Comparison of ENCODE assay signal across 12 cellular contexts in genomic region chr1:54486864-54487263, GRCh38.
A peak's percentile ranks its signal among the peaks of the same experiment; 100 is the strongest.
DNase-seq lines count a peak whose midpoint lies in the region; ATAC-seq and TF ChIP-seq lines count a peak whose summit lies in the region.
"Had no signal": no experiment of that assay in that cellular context is flagged by ENCODE, and none has a peak within 500 bp of the region (broad histone marks: within the 10 kb centered on the region; RNA-seq: fewer than 3 reads in every experiment).

No MANE protein-coding gene starts in this region.

- H3K4me3 ChIP-seq in CD4-positive, CD25-positive, alpha-beta regulatory T cell (ENCODE audit: low read depth, low read length), result peak overlapping the region; percentile 35
- H3K4me3 ChIP-seq in HUES48 (ENCODE audit: low read depth, low read length), result peak overlapping the region; percentile 66

- no peaks in the 10 kb centered on the region for H3K36me3 Mint-ChIP-seq in CD4-positive, CD25-positive, alpha-beta regulatory T cell
- H3K36me3 Mint-ChIP-seq in central memory CD8-positive, alpha-beta T cell (ENCODE audit: insufficient read depth), result peaks cover 4% of the 10 kb centered on the region
- H3K36me3 Mint-ChIP-seq in nephron progenitor cell (ENCODE audit: low read depth), result no peaks in the 10 kb centered on the region
- no peaks in the 10 kb centered on the region for H3K36me3 Mint-ChIP-seq in activated naive CD4-positive, alpha-beta T cell treated with anti-CD3 and anti-CD28 coated beads, Interleukin-2, amount 50 U/mL, for 72 hours

- intact Hi-C loops in cardiac septum (cut with DNase I), result loop anchor here (5.0 kb wide), 2 partner anchors 200 to 285 kb away; partner anchors contain the start of genes CYB5RL and MRPL37

- H3K4me1 ChIP-seq in CD4-positive, CD25-positive, alpha-beta regulatory T cell (ENCODE audit: control insufficient read depth, insufficient read depth, low read length, poor library complexity, severe bottlenecking), result peaks cover 28% of the 10 kb centered on the region
- H3K4me1 ChIP-seq in HUES48 (ENCODE audit: control insufficient read depth, insufficient read depth, low read length), result peaks cover 35% of the 10 kb centered on the region

- H3K9me3 Mint-ChIP-seq in CD4-positive, CD25-positive, alpha-beta regulatory T cell, result peaks cover 0 to 1% (median 0%) of the 10 kb centered on the region in 7 donors
- H3K9me3 Mint-ChIP-seq in central memory CD8-positive, alpha-beta T cell, result no peaks in the 10 kb centered on the region
- H3K9me3 Mint-ChIP-seq in nephron progenitor cell, result no peaks in the 10 kb centered on the region
- H3K9me3 Mint-ChIP-seq in activated naive CD4-positive, alpha-beta T cell treated with anti-CD3 and anti-CD28 coated beads, Interleukin-2, amount 50 U/mL, for 72 hours, result no peaks in the 10 kb centered on the region

- H3K36me3 ChIP-seq in CD4-positive, CD25-positive, alpha-beta regulatory T cell (ENCODE audit: control insufficient read depth, insufficient read depth, low read length), result no peaks in the 10 kb centered on the region
- no peaks in the 10 kb centered on the region for H3K36me3 ChIP-seq in HUES48 (ENCODE audit: control insufficient read depth, insufficient read depth, low read length)
- H3K36me3 ChIP-seq: heart left ventricle had no signal

- ATAC-seq in CD4-positive, CD25-positive, alpha-beta regulatory T cell (ENCODE audit: low read depth in 2 of 2), result no peak
- ATAC-seq in central memory CD8-positive, alpha-beta T cell (replicated peaks; ENCODE audit: extremely low read depth, poor library complexity, severe bottlenecking), result no peak
- ATAC-seq in GM18861 (IDR thresholded peaks at IDR 0.05; ENCODE audit: unreplicated experiment) (no peak), HG02885 (IDR thresholded peaks at IDR 0.05; ENCODE audit: poor library complexity, unreplicated experiment) (no peak)
- ATAC-seq in activated naive CD4-positive, alpha-beta T cell treated with anti-CD3 and anti-CD28 coated beads, Interleukin-2, amount 50 U/mL, for 72 hours, result no peak

- peaks cover 18% of the 10 kb centered on the region for H3K27me3 Mint-ChIP-seq in CD4-positive, CD25-positive, alpha-beta regulatory T cell
- peaks cover 9% of the 10 kb centered on the region for H3K27me3 Mint-ChIP-seq in central memory CD8-positive, alpha-beta T cell
- peaks cover 26% of the 10 kb centered on the region for H3K27me3 Mint-ChIP-seq in nephron progenitor cell (ENCODE audit: low read depth, poor library complexity)

- peak in 1 of 3 donors; percentile 46 for DNase-seq in CD4-positive, CD25-positive, alpha-beta regulatory T cell
- no peak for DNase-seq in central memory CD8-positive, alpha-beta T cell (ENCODE audit: low spot score in 2 of 2)
- DNase-seq in nephron progenitor cell (no peak), cardiac septum (ENCODE audit: low spot score) (no peak)
- no peak for DNase-seq in activated naive CD4-positive, alpha-beta T cell treated with anti-CD3 and anti-CD28 coated beads, Interleukin-2, amount 50 U/mL, for 72 hours (ENCODE audit: low spot score in 2 of 2)
- DNase-seq: activated CD4-positive, alpha-beta T cell treated with anti-CD3 and anti-CD28 coated beads, Interleukin-2, amount 50 U/mL, for 48 hours; central memory CD4-positive, alpha-beta T cell; DMS153 had no signal

- peak overlapping the region; percentile 73 to 95 (median 84) for H3K27ac Mint-ChIP-seq in CD4-positive, CD25-positive, alpha-beta regulatory T cell
- H3K27ac Mint-ChIP-seq in central memory CD8-positive, alpha-beta T cell (ENCODE audit: low read depth), result peak overlapping the region; percentile 88
- no peak overlapping the region for H3K27ac Mint-ChIP-seq in nephron progenitor cell
- H3K27ac Mint-ChIP-seq in activated naive CD4-positive, alpha-beta T cell treated with anti-CD3 and anti-CD28 coated beads, Interleukin-2, amount 50 U/mL, for 72 hours, result no peak overlapping the region

- no peaks in the 10 kb centered on the region for H3K27me3 ChIP-seq in CD4-positive, CD25-positive, alpha-beta regulatory T cell (ENCODE audit: control insufficient read depth, insufficient read depth, low read length)
- H3K27me3 ChIP-seq in HUES48 (ENCODE audit: control insufficient read depth, insufficient read depth, low read length), result peaks cover 23% of the 10 kb centered on the region

- peak overlapping the region; percentile 84 to 95 (median 92) for H3K4me3 Mint-ChIP-seq in CD4-positive, CD25-positive, alpha-beta regulatory T cell
- peak overlapping the region; percentile 82 for H3K4me3 Mint-ChIP-seq in central memory CD8-positive, alpha-beta T cell
- peak overlapping the region; percentile 79 for H3K4me3 Mint-ChIP-seq in nephron progenitor cell

- no peak overlapping the region for H3K27ac ChIP-seq in CD4-positive, CD25-positive, alpha-beta regulatory T cell (ENCODE audit: insufficient read depth, low read length, poor library complexity, severe bottlenecking)
- no peak overlapping the region for H3K27ac ChIP-seq in HUES48 (ENCODE audit: low read depth, low read length)

- no peak overlapping the region for H3K9ac ChIP-seq in HUES48 (ENCODE audit: low read depth, low read length)

- peaks cover 12 to 49% (median 32%) of the 10 kb centered on the region in 4 donors for H3K4me1 Mint-ChIP-seq in CD4-positive, CD25-positive, alpha-beta regulatory T cell
- H3K4me1 Mint-ChIP-seq in central memory CD8-positive, alpha-beta T cell, result peaks cover 51% of the 10 kb centered on the region
- peaks cover 65% of the 10 kb centered on the region for H3K4me1 Mint-ChIP-seq in nephron progenitor cell

- no peaks in the 10 kb centered on the region for H3K9me3 ChIP-seq in CD4-positive, CD25-positive, alpha-beta regulatory T cell (ENCODE audit: control insufficient read depth in 2 of 2, low read length in 2 of 2)
- no peaks in the 10 kb centered on the region for H3K9me3 ChIP-seq in HUES48 (ENCODE audit: control insufficient read depth, insufficient read depth, low read length)
- H3K9me3 ChIP-seq: heart left ventricle had no signal

- TF ChIP-seq CTCF in nephron progenitor cell (IDR thresholded peaks at IDR 0.05), result no peak

Comparison
In these comparisons a context has a peak if more than half of its experiments do, and no peak if none do; other contexts are left out.
1. H3K27ac Mint-ChIP-seq: peak in CD4-positive, CD25-positive, alpha-beta regulatory T cell (3 of 3) and central memory CD8-positive, alpha-beta T cell (single experiment); none in nephron progenitor cell (single experiment) and activated naive CD4-positive, alpha-beta T cell treated with anti-CD3 and anti-CD28 coated beads, Interleukin-2, amount 50 U/mL, for 72 hours (0 of 2).
2. Peak in every context shown above with its lines, with median percentiles within 50 percentile points of each other: H3K4me3 Mint-ChIP-seq.